ENCODE assay signal across 17 cellular contexts in genomic region chr18:5175378-5175777, GRCh38. TPM values are rescaled to one million over a fixed set of nuclear protein-coding genes. Genes with fewer than 3 reads are reported as not detected.
DNase-seq lines count a peak whose midpoint lies in the region; ATAC-seq and TF ChIP-seq lines count a peak whose summit lies in the region.
"Had no signal": no experiment of that assay in that cellular context is flagged by ENCODE, and none has a peak within 500 bp of the region (broad histone marks: within the 10 kb centered on the region; RNA-seq: fewer than 3 reads in every experiment).

No MANE protein-coding gene starts in this region.

- H3K9me3 Mint-ChIP-seq in CD4-positive, alpha-beta T cell = peaks cover 8% of the 10 kb centered on the region
- H3K9me3 Mint-ChIP-seq: activated naive CD4-positive, alpha-beta T cell treated with anti-CD3 and anti-CD28 coated beads, Interleukin-2, amount 10 ng/mL, durations not matched to agents 7 days and 5 days; type B pancreatic cell had no signal

- no peak overlapping the region for H2AFZ ChIP-seq in hepatocyte

- peaks cover 4% of the 10 kb centered on the region for H3K4me1 ChIP-seq in hepatocyte (ENCODE audit: insufficient read depth)

- intact Hi-C loops in CD4-positive, alpha-beta T cell (cut with DNase I, micrococcal nuclease) = no loop called here

- TF ChIP-seq CTCF in CD4-positive, alpha-beta T cell (IDR thresholded peaks at IDR 0.05) = no peak
- no peak for TF ChIP-seq CTCF in hepatocyte (IDR thresholded peaks at IDR 0.05; ENCODE audit: poor library complexity)

- H3K4me2 ChIP-seq in hepatocyte = no peak overlapping the region

- no peaks in the 10 kb centered on the region for H3K36me3 ChIP-seq in hepatocyte (replicated peaks; ENCODE audit: insufficient read depth, low read depth)

- 83% methylated on average over 5 of the region's 5 CpGs for WGBS in hepatocyte (ENCODE audit: low lambda C conversion rate, missing lambda C conversion rate)

- no peaks in the 10 kb centered on the region for H3K79me2 ChIP-seq in hepatocyte

- no peaks in the 10 kb centered on the region for H3K36me3 Mint-ChIP-seq in CD4-positive, alpha-beta T cell (ENCODE audit: low read depth)
- H3K36me3 Mint-ChIP-seq: activated naive CD4-positive, alpha-beta T cell treated with anti-CD3 and anti-CD28 coated beads, Interleukin-2, amount 10 ng/mL, durations not matched to agents 7 days and 5 days; type B pancreatic cell had no signal

- no peaks in the 10 kb centered on the region for H3K27me3 Mint-ChIP-seq in CD4-positive, alpha-beta T cell
- H3K27me3 Mint-ChIP-seq: activated naive CD4-positive, alpha-beta T cell treated with anti-CD3 and anti-CD28 coated beads, Interleukin-2, amount 10 ng/mL, durations not matched to agents 7 days and 5 days; type B pancreatic cell had no signal

- POLR2A ChIA-PET in CD4-positive, alpha-beta T cell (lab: Charles Lee) = no interaction called here

- no peak overlapping the region for H3K4me3 Mint-ChIP-seq in CD4-positive, alpha-beta T cell
- H3K4me3 Mint-ChIP-seq: activated naive CD4-positive, alpha-beta T cell treated with anti-CD3 and anti-CD28 coated beads, Interleukin-2, amount 10 ng/mL, durations not matched to agents 7 days and 5 days; CD8-positive, alpha-beta memory T cell; type B pancreatic cell had no signal

- H3K27ac Mint-ChIP-seq in CD4-positive, alpha-beta T cell = no peak overlapping the region
- H3K27ac Mint-ChIP-seq: activated naive CD4-positive, alpha-beta T cell treated with anti-CD3 and anti-CD28 coated beads, Interleukin-2, amount 10 ng/mL, durations not matched to agents 7 days and 5 days; CD8-positive, alpha-beta memory T cell; type B pancreatic cell had no signal

- no peaks in the 10 kb centered on the region for H3K27me3 ChIP-seq in CD4-positive, alpha-beta T cell (ENCODE audit: control insufficient read depth, insufficient read depth, low read length)
- H3K27me3 ChIP-seq in hepatocyte = no peaks in the 10 kb centered on the region

- ATAC-seq in GM18868 (IDR thresholded peaks at IDR 0.05; ENCODE audit: unreplicated experiment) (peak; percentile 97), HG02588 (IDR thresholded peaks at IDR 0.05; ENCODE audit: unreplicated experiment) (peak; percentile 78), HG03460 (IDR thresholded peaks at IDR 0.05; ENCODE audit: unreplicated experiment) (peak; percentile 80)
- no peak for ATAC-seq in CD4-positive, alpha-beta T cell (ENCODE audit: poor library complexity)

- CTCF ChIA-PET in CD4-positive, alpha-beta T cell (lab: Charles Lee) = no interaction called here

- peaks cover 26% of the 10 kb centered on the region for H3K4me1 Mint-ChIP-seq in CD4-positive, alpha-beta T cell (ENCODE audit: low read depth)
- H3K4me1 Mint-ChIP-seq: CD8-positive, alpha-beta memory T cell had no signal

- no peaks in the 10 kb centered on the region for H3K9me3 ChIP-seq in CD4-positive, alpha-beta T cell (ENCODE audit: control insufficient read depth, low read length)
- no peaks in the 10 kb centered on the region for H3K9me3 ChIP-seq in hepatocyte (ENCODE audit: low read depth)

- H3K4me3 ChIP-seq in hepatocyte = no peak overlapping the region
- H3K4me3 ChIP-seq: coronary artery, lung had no signal

- no peak overlapping the region for H3K27ac ChIP-seq in CD4-positive, alpha-beta T cell (ENCODE audit: low read depth, low read length)
- no peak overlapping the region for H3K27ac ChIP-seq in hepatocyte
- H3K27ac ChIP-seq: coronary artery had no signal

- H4K20me1 ChIP-seq in hepatocyte (ENCODE audit: insufficient read depth, poor library complexity, severe bottlenecking) = no peaks in the 10 kb centered on the region

- no peaks in the 10 kb centered on the region for H3K9me2 ChIP-seq in hepatocyte (replicated peaks; ENCODE audit: insufficient read depth)

- DNase-seq in germinal center (ENCODE audit: low spot score) (peak; percentile 33), kidney tubule cell (ENCODE audit: low spot score) (no peak), superior temporal gyrus (ENCODE audit: extremely low spot score) (no peak), hepatocyte (ENCODE audit: low spot score) (no peak)
- no peak for DNase-seq in CD4-positive, alpha-beta T cell
- DNase-seq: activated CD4-positive, alpha-beta T cell treated with anti-CD3 and anti-CD28 coated beads for 48 hours; activated naive CD4-positive, alpha-beta T cell treated with anti-CD3 and anti-CD28 coated beads, Interleukin-2, amount 10 ng/mL, durations not matched to agents 7 days and 5 days; CD8-positive, alpha-beta memory T cell; foreskin melanocyte; NCI-H1694 treated with DMSO at 0.1 percent for 48 hours had no signal

RNA-seq across cellular contexts. Expression of gene AKAIN1, which starts 21.7 kb away (rescaled TPM):
- not detected for total RNA-seq in CD4-positive, alpha-beta T cell
- not detected in 2 replicates for total RNA-seq in hepatocyte
- not detected in 2 replicates for polyA plus RNA-seq in hepatocyte
- total RNA-seq: CD8-positive, alpha-beta memory T cell; lung; pulmonary artery endothelial cell had no signal
- polyA plus RNA-seq: CD8-positive, alpha-beta memory T cell; lung had no signal
